ENCODE assay signal across 11 cellular contexts in genomic region chr15:69853572-69853971, GRCh38.
DNase-seq lines count a peak whose midpoint lies in the region; ATAC-seq and TF ChIP-seq lines count a peak whose summit lies in the region.
"Had no signal": no experiment of that assay in that cellular context is flagged by ENCODE, and none has a peak within 500 bp of the region (broad histone marks: within the 10 kb centered on the region; RNA-seq: fewer than 3 reads in every experiment).

No MANE protein-coding gene starts in this region.

- no peak for TF ChIP-seq EP300 in ovary (IDR thresholded peaks at IDR 0.05)

- ATAC-seq in GM19395 (IDR thresholded peaks at IDR 0.05; ENCODE audit: unreplicated experiment): no peak

- intact Hi-C loops in ovary (cut with DNase I): no loop called here

- H3K4me2 ChIP-seq in MM.1S (ENCODE audit: low read depth, low read length): no peak overlapping the region

- no peaks in the 10 kb centered on the region for H3K9me2 ChIP-seq in MM.1S (replicated peaks; ENCODE audit: insufficient read depth, low read length)

- DNase-seq in H4 (ENCODE audit: low spot score) (peak; percentile 84), SW 1271 (lab: John Stamatoyannopoulos, UW) (peak; percentile 73 to 79), fibroblast of villous mesenchyme (ENCODE audit: low read depth) (peak; percentile 63), skeletal muscle cell (ENCODE audit: low read depth) (peak; percentile 77), MM.1S (no peak), ovary (no peak)
- DNase-seq in activated T-cell treated with anti-CD3 and anti-CD28 coated beads, Interleukin-2, amount 50 U/mL, for 1 hour: no peak
- DNase-seq: activated effector memory CD4-positive, alpha-beta T cell treated with anti-CD3 and anti-CD28 coated beads, Interleukin-2, amount 50 U/mL, for 16 hours; GF-D8; NCI-H524 treated with DMSO at 0.1 percent for 48 hours had no signal

- H3K4me3 ChIP-seq in fibroblast of villous mesenchyme (ENCODE audit: low read depth, low read length): no peak overlapping the region
- H3K4me3 ChIP-seq in skeletal muscle cell (ENCODE audit: low read depth, low read length): no peak overlapping the region
- no peak overlapping the region for H3K4me3 ChIP-seq in MM.1S (ENCODE audit: low read length)
- no peak overlapping the region for H3K4me3 ChIP-seq in ovary

- H3K9me3 ChIP-seq in MM.1S (replicated peaks; ENCODE audit: insufficient read depth, low read length) (no peaks in the 10 kb centered on the region), ovary (no peaks in the 10 kb centered on the region)

- H3K36me3 ChIP-seq in MM.1S (replicated peaks; ENCODE audit: insufficient read depth, low read length) (no peaks in the 10 kb centered on the region), ovary (no peaks in the 10 kb centered on the region)

- TF ChIP-seq CTCF in fibroblast of villous mesenchyme (IDR thresholded peaks at IDR 0.05; ENCODE audit: insufficient read depth, low read depth, low read length) (no peak), MM.1S (IDR thresholded peaks at IDR 0.05; ENCODE audit: low read length) (no peak), ovary (IDR thresholded peaks at IDR 0.05) (no peak)

- H3F3A ChIP-seq in MM.1S (ENCODE audit: insufficient read depth, low read length): no peaks in the 10 kb centered on the region

- H3K27ac ChIP-seq in MM.1S (ENCODE audit: low read length): no peak overlapping the region
- no peak overlapping the region for H3K27ac ChIP-seq in ovary

- no peaks in the 10 kb centered on the region for H3K79me2 ChIP-seq in MM.1S (ENCODE audit: low read length)

- no peaks in the 10 kb centered on the region for H4K20me1 ChIP-seq in MM.1S (ENCODE audit: insufficient read depth, low read length)

- no peak for TF ChIP-seq POLR2A in ovary (IDR thresholded peaks at IDR 0.05)

- H3K27me3 ChIP-seq in MM.1S (replicated peaks; ENCODE audit: insufficient read depth, low read length): no peaks in the 10 kb centered on the region
- H3K27me3 ChIP-seq in ovary: no peaks in the 10 kb centered on the region

- 72 to 77% (median 74%) methylated on average over 6 of the region's 6 CpGs for WGBS in ovary, 3 donors

- H3K4me1 ChIP-seq in MM.1S (ENCODE audit: low read length) (no peaks in the 10 kb centered on the region), ovary (ENCODE audit: insufficient read depth) (no peaks in the 10 kb centered on the region)

- no peak overlapping the region for H2AFZ ChIP-seq in MM.1S (ENCODE audit: low read length)

- no peak overlapping the region for H3K9ac ChIP-seq in MM.1S (ENCODE audit: low read length)

Comparison
In these comparisons a context has a peak if more than half of its experiments do, and no peak if none do; other contexts are left out.
1. DNase-seq: peak in H4 (single experiment), SW 1271 (2 of 2), fibroblast of villous mesenchyme (single experiment) and skeletal muscle cell (single experiment); none in activated T-cell treated with anti-CD3 and anti-CD28 coated beads, Interleukin-2, amount 50 U/mL, for 1 hour (single experiment), MM.1S (single experiment) and ovary (0 of 5).